In genomic region chr1:30273021-30273325, GRCh38 we compare ENCODE assay signal across 22 cellular contexts.
"Had no signal": no experiment of that assay in that cellular context is flagged by ENCODE, and none has a peak within 500 bp of the region (broad histone marks: within the 10 kb centered on the region; RNA-seq: fewer than 3 reads in every experiment).

No MANE protein-coding gene starts in this region.

- DNase-seq: colonic mucosa; dermis blood vessel endothelial cell; effector memory CD8-positive, alpha-beta T cell; kidney; mesenchymal stem cell; mucosa of descending colon; naive B cell; stimulated activated CD4-positive, alpha-beta T cell treated with anti-CD3 and anti-CD28 coated beads, Interleukin-2, amount 100 ng/mL, for 24 hours; stimulated activated CD4-positive, alpha-beta T cell treated with anti-CD3 and anti-CD28 coated beads, Interleukin-4, amount 100 ng/mL, for 24 hours; stimulated activated naive CD4-positive, alpha-beta T cell treated with Interleukin-2 at 50 U/mL for 16 hours; stomach; thyroid gland; trophoblast cell had no signal

- H3K9me3 ChIP-seq: colonic mucosa, mucosa of descending colon, prostate gland, right atrium auricular region, thyroid gland had no signal

- H3K4me2 ChIP-seq: smooth muscle cell had no signal

- H3K36me3 ChIP-seq: colonic mucosa, prostate gland, right atrium auricular region, stomach, thyroid gland had no signal

- H3K4me3 ChIP-seq: colonic mucosa, mucosa of descending colon, prostate gland, right atrium auricular region, smooth muscle cell, stomach, thyroid gland had no signal

- H3K4me3 Mint-ChIP-seq: effector memory CD8-positive, alpha-beta T cell; mesothelial cell of epicardium; natural killer cell treated with Interleukin-12 subunit alpha and Interleukin-12 subunit beta and Interleukin-15 and Interleukin-18, amount 100 ng/mL, for 72 hours; neural crest cell; stimulated activated effector memory CD8-positive, alpha-beta T cell treated with anti-CD3 and anti-CD28 coated beads, Interleukin-12 subunit alpha, Interleukin-12 subunit beta, amount 100 ng/mL, for 72 hours had no signal

- H3K27me3 ChIP-seq: colonic mucosa, right atrium auricular region, thyroid gland had no signal

- H3K27ac ChIP-seq: colonic mucosa, prostate gland, right atrium auricular region, stomach, thyroid gland had no signal

- ATAC-seq: effector memory CD8-positive, alpha-beta T cell; left lobe of liver; mucosa of descending colon; sciatic nerve; stimulated activated effector memory CD8-positive, alpha-beta T cell treated with anti-CD3 and anti-CD28 coated beads, Interleukin-12 subunit alpha, Interleukin-12 subunit beta, amount 100 ng/mL, for 72 hours had no signal

- H3K36me3 Mint-ChIP-seq: mesothelial cell of epicardium; naive B cell; natural killer cell treated with Interleukin-12 subunit alpha and Interleukin-12 subunit beta and Interleukin-15 and Interleukin-18, amount 100 ng/mL, for 72 hours; stimulated activated effector memory CD8-positive, alpha-beta T cell treated with anti-CD3 and anti-CD28 coated beads, Interleukin-12 subunit alpha, Interleukin-12 subunit beta, amount 100 ng/mL, for 72 hours had no signal

- H3K27ac Mint-ChIP-seq: effector memory CD8-positive, alpha-beta T cell; mesothelial cell of epicardium; naive B cell; natural killer cell treated with Interleukin-12 subunit alpha and Interleukin-12 subunit beta and Interleukin-15 and Interleukin-18, amount 100 ng/mL, for 72 hours; stimulated activated effector memory CD8-positive, alpha-beta T cell treated with anti-CD3 and anti-CD28 coated beads, Interleukin-12 subunit alpha, Interleukin-12 subunit beta, amount 100 ng/mL, for 72 hours had no signal

- H3K9me3 Mint-ChIP-seq: effector memory CD8-positive, alpha-beta T cell; mesothelial cell of epicardium; natural killer cell treated with Interleukin-12 subunit alpha and Interleukin-12 subunit beta and Interleukin-15 and Interleukin-18, amount 100 ng/mL, for 72 hours; neural crest cell; stimulated activated effector memory CD8-positive, alpha-beta T cell treated with anti-CD3 and anti-CD28 coated beads, Interleukin-12 subunit alpha, Interleukin-12 subunit beta, amount 100 ng/mL, for 72 hours had no signal

- H3K4me1 Mint-ChIP-seq: mesothelial cell of epicardium; neural crest cell; stimulated activated effector memory CD8-positive, alpha-beta T cell treated with anti-CD3 and anti-CD28 coated beads, Interleukin-12 subunit alpha, Interleukin-12 subunit beta, amount 100 ng/mL, for 72 hours had no signal

- H3K4me1 ChIP-seq: colonic mucosa, prostate gland, right atrium auricular region, stomach, thyroid gland had no signal
